ENCODE assay signal across 26 cellular contexts in the genomic region with DNA sequence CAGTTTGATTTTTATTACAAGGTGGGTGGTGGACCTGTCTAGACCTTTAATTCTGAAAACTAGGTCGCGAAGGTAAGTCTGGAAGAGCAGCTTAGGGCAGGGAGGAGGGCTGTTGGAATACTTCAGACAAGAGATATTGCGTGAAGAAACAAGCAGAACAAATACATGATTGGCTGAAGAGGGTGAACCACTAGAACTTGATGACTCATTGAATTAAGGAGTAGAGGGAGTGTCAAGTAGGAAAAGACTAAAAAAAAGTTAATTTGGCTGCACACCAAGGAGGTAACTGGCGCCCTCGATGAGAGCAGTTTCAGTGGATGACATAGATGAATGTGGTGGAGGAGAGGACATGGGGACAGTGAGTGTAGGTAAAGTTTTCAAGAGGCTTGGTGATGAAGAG. TPM values are rescaled to one million over a fixed set of nuclear protein-coding genes. Genes with fewer than 3 reads are reported as not detected.
DNase-seq lines count a peak whose midpoint lies in the region; ATAC-seq, FAIRE-seq and TF ChIP-seq lines count a peak whose summit lies in the region.
"Had no signal": no experiment of that assay in that cellular context is flagged by ENCODE, and none has a peak within 500 bp of the region (broad histone marks: within the 10 kb centered on the region; RNA-seq: fewer than 3 reads in every experiment).

No MANE protein-coding gene starts in this region.

- no peaks in the 10 kb centered on the region for H3K79me1 ChIP-seq in mesendoderm (ENCODE audit: low read length)

- TF ChIP-seq EP300 in A549 (IDR thresholded peaks at IDR 0.05), result no peak

- no peak overlapping the region for H2BK120ac ChIP-seq in mesendoderm (ENCODE audit: low read depth, low read length)

- no peaks in the 10 kb centered on the region for H3K9me3 Mint-ChIP-seq in HFFc6
- H3K9me3 Mint-ChIP-seq: activated CD4-positive, alpha-beta memory T cell treated with anti-CD3 and anti-CD28 coated beads, Interleukin-2, amount 10 ng/mL, durations not matched to agents 7 days and 5 days; activated naive CD4-positive, alpha-beta T cell treated with anti-CD3 and anti-CD28 coated beads, Interleukin-2, amount 50 U/mL, for 24 hours; activated T-cell treated with anti-CD3 and anti-CD28 coated beads, Interleukin-2, amount 50 U/mL, for 4 hours; neural progenitor cell had no signal

- H3K4me1 Mint-ChIP-seq in HFFc6 (ENCODE audit: low read depth), result peaks cover 58% of the 10 kb centered on the region
- H3K4me1 Mint-ChIP-seq: activated CD4-positive, alpha-beta memory T cell treated with anti-CD3 and anti-CD28 coated beads, Interleukin-2, amount 10 ng/mL, durations not matched to agents 7 days and 5 days; activated naive CD4-positive, alpha-beta T cell treated with anti-CD3 and anti-CD28 coated beads, Interleukin-2, amount 50 U/mL, for 24 hours; brain; CD4-positive, CD25-positive, alpha-beta regulatory T cell; T-helper 17 cell had no signal

- no peak overlapping the region for H3K23ac ChIP-seq in mesendoderm (ENCODE audit: low read length)

- H3K27me3 Mint-ChIP-seq in HFFc6 (ENCODE audit: insufficient read depth), result no peaks in the 10 kb centered on the region; the same call in 1 of the 2 replicates
- H3K27me3 Mint-ChIP-seq: activated CD4-positive, alpha-beta memory T cell treated with anti-CD3 and anti-CD28 coated beads, Interleukin-2, amount 10 ng/mL, durations not matched to agents 7 days and 5 days; activated naive CD4-positive, alpha-beta T cell treated with anti-CD3 and anti-CD28 coated beads, Interleukin-2, amount 50 U/mL, for 24 hours; CD4-positive, CD25-positive, alpha-beta regulatory T cell had no signal

- no peak overlapping the region for H2BK15ac ChIP-seq in mesendoderm (replicated peaks; ENCODE audit: low read depth)

- no peak overlapping the region for H4K5ac ChIP-seq in mesendoderm (ENCODE audit: low read length)

- DNase-seq in A549 (ENCODE audit: low read depth in 1 of 2, low spot score in 1 of 2) (no peak), HFFc6 (no peak), amniotic epithelial cell (ENCODE audit: low read depth) (peak; percentile 65), left lung (no peak), NCI-H146 treated with DMSO at 0.1 percent for 48 hours (lab: John Stamatoyannopoulos, UW; ENCODE audit: unreplicated experiment) (no peak), mesendoderm (no peak)
- no peak for DNase-seq in stimulated activated CD8-positive, alpha-beta memory T cell treated with anti-CD3 and anti-CD28 coated beads, Interleukin-4, amount 100 ng/mL, for 48 hours
- DNase-seq: activated CD4-positive, alpha-beta memory T cell treated with anti-CD3 and anti-CD28 coated beads, Interleukin-2, amount 10 ng/mL, durations not matched to agents 7 days and 5 days; activated CD4-positive, CD25-positive, alpha-beta regulatory T cell; activated T-cell treated with anti-CD3 and anti-CD28 coated beads, Interleukin-2, amount 50 U/mL, for 4 hours; CD4-positive, CD25-positive, alpha-beta regulatory T cell; DND-41; gastrocnemius medialis; KG1; mucosa of descending colon; NCI-H1105; NCI-H2107; NCI-H69; psoas muscle; SJCRH30; stimulated activated CD4-positive, alpha-beta T cell treated with anti-CD3 and anti-CD28 coated beads, Interleukin-4, amount 100 ng/mL, for 4 hours; T-helper 17 cell had no signal

- no peak overlapping the region for H3K9ac ChIP-seq in mesendoderm (ENCODE audit: low read length)
- H3K9ac ChIP-seq: neural progenitor cell had no signal

- CTCF ChIA-PET in A549 (lab: Yijun Ruan, JAX), result no interaction called here

- no peak overlapping the region for H3K4me3 ChIP-seq in A549
- no peak overlapping the region for H3K4me3 ChIP-seq in left lung
- no peak overlapping the region for H3K4me3 ChIP-seq in mesendoderm (ENCODE audit: low read length)
- H3K4me3 ChIP-seq: gastrocnemius medialis, mucosa of descending colon, neural progenitor cell, psoas muscle, SJCRH30 had no signal

- no peak for TF ChIP-seq POLR2A in A549 (IDR thresholded peaks at IDR 0.05; ENCODE audit: low read length)

- TF ChIP-seq CTCF in A549 (IDR thresholded peaks at IDR 0.05) (no peak), HFFc6 (IDR thresholded peaks at IDR 0.05) (no peak), left lung (IDR thresholded peaks at IDR 0.05) (no peak)

- H2AK5ac ChIP-seq in mesendoderm (ENCODE audit: low read length), result no peak overlapping the region

- H3K4me2 ChIP-seq in A549 (no peak overlapping the region), mesendoderm (ENCODE audit: low read length) (no peak overlapping the region)
- H3K4me2 ChIP-seq: neural progenitor cell had no signal

- H3K27me3 ChIP-seq in left lung (no peaks in the 10 kb centered on the region), mesendoderm (ENCODE audit: insufficient read depth, low read length, poor library complexity) (no peaks in the 10 kb centered on the region)
- H3K27me3 ChIP-seq: gastrocnemius medialis, neural progenitor cell, SJCRH30 had no signal

- TF ChIP-seq RAD21 in A549 (conservative IDR thresholded peaks at IDR 0.05 in 1 of 2, IDR thresholded peaks at IDR 0.05 in 1 of 2), result no peak

- ATAC-seq in A549, result no peak
- peak; percentile 87 for ATAC-seq in left lung
- ATAC-seq in GM21825 (IDR thresholded peaks at IDR 0.05; ENCODE audit: unreplicated experiment), result no peak
- ATAC-seq: activated T-cell treated with anti-CD3 and anti-CD28 coated beads, Interleukin-2, amount 50 U/mL, for 4 hours; gastrocnemius medialis; mucosa of descending colon; psoas muscle; T-helper 17 cell had no signal

- no peaks in the 10 kb centered on the region for H3K79me2 ChIP-seq in mesendoderm (ENCODE audit: control insufficient read depth, insufficient read depth, low read length)

- no peaks in the 10 kb centered on the region for H3K36me3 Mint-ChIP-seq in HFFc6 (ENCODE audit: low read depth)
- H3K36me3 Mint-ChIP-seq: activated naive CD4-positive, alpha-beta T cell treated with anti-CD3 and anti-CD28 coated beads, Interleukin-2, amount 50 U/mL, for 24 hours; brain; CD4-positive, CD25-positive, alpha-beta regulatory T cell; neural progenitor cell had no signal

- no peak overlapping the region for H3K4ac ChIP-seq in mesendoderm (ENCODE audit: low read depth, low read length)

- H3K4me3 Mint-ChIP-seq in HFFc6, result no peak overlapping the region
- H3K4me3 Mint-ChIP-seq: activated CD4-positive, alpha-beta memory T cell treated with anti-CD3 and anti-CD28 coated beads, Interleukin-2, amount 10 ng/mL, durations not matched to agents 7 days and 5 days; activated naive CD4-positive, alpha-beta T cell treated with anti-CD3 and anti-CD28 coated beads, Interleukin-2, amount 50 U/mL, for 24 hours; activated T-cell treated with anti-CD3 and anti-CD28 coated beads, Interleukin-2, amount 50 U/mL, for 4 hours; brain; CD4-positive, CD25-positive, alpha-beta regulatory T cell; neural progenitor cell; T-helper 17 cell had no signal

- H3K56ac ChIP-seq in mesendoderm (ENCODE audit: low read length), result no peak overlapping the region

- H2BK5ac ChIP-seq in mesendoderm (ENCODE audit: low read length), result no peak overlapping the region

- WGBS in A549 (ENCODE audit: missing lambda C conversion rate), result 77% methylated on average over 5 of the region's 5 CpGs
- no CpG with 5 or more reads among the region's 5 CpGs for whole genome bisulfite sequencing in mesendoderm (ENCODE audit: extremely low coverage, insufficient coverage, low lambda C conversion rate)

- H3K27ac ChIP-seq in A549 (no peak overlapping the region), left lung (peak overlapping the region in 1 of 2 donors; percentile 63), mesendoderm (ENCODE audit: low read depth, low read length) (no peak overlapping the region)
- H3K27ac ChIP-seq: gastrocnemius medialis, neural progenitor cell, psoas muscle, SJCRH30 had no signal

- H3K18ac ChIP-seq in mesendoderm (ENCODE audit: low read length), result no peak overlapping the region

- intact Hi-C loops in left lung (cut with DNase I), result no loop called here

- H4K8ac ChIP-seq in mesendoderm (ENCODE audit: low read depth, low read length), result no peak overlapping the region

- H3K36me3 ChIP-seq in left lung, result no peaks in the 10 kb centered on the region
- H3K36me3 ChIP-seq in mesendoderm (ENCODE audit: control insufficient read depth, insufficient read depth, low read length), result no peaks in the 10 kb centered on the region
- H3K36me3 ChIP-seq: gastrocnemius medialis, neural progenitor cell, SJCRH30 had no signal

- H3K9me3 ChIP-seq in A549 (no peaks in the 10 kb centered on the region), left lung (no peaks in the 10 kb centered on the region)
- H3K9me3 ChIP-seq: gastrocnemius medialis, mucosa of descending colon, psoas muscle, SJCRH30 had no signal

- FAIRE-seq in A549 (lab: Jason Lieb, UNC), result no peak

- peak overlapping the region; percentile 17 for H3K27ac Mint-ChIP-seq in HFFc6
- H3K27ac Mint-ChIP-seq: activated CD4-positive, alpha-beta memory T cell treated with anti-CD3 and anti-CD28 coated beads, Interleukin-2, amount 10 ng/mL, durations not matched to agents 7 days and 5 days; activated naive CD4-positive, alpha-beta T cell treated with anti-CD3 and anti-CD28 coated beads, Interleukin-2, amount 50 U/mL, for 24 hours; brain; CD4-positive, CD25-positive, alpha-beta regulatory T cell; neural progenitor cell; T-helper 17 cell had no signal

- POLR2A ChIA-PET in A549 (lab: Yijun Ruan, JAX), result no interaction called here

- no peaks in the 10 kb centered on the region for H3K4me1 ChIP-seq in A549
- H3K4me1 ChIP-seq in left lung, result peaks cover 0 to 13% of the 10 kb centered on the region in 2 donors
- H3K4me1 ChIP-seq in mesendoderm (ENCODE audit: control insufficient read depth, low read depth, low read length), result no peaks in the 10 kb centered on the region
- H3K4me1 ChIP-seq: gastrocnemius medialis, neural progenitor cell, psoas muscle, SJCRH30 had no signal

TF ChIP-seq in A549, 52 proteins besides CTCF, POLR2A, EP300 and RAD21 (continues in another document):
- TF ChIP-seq HOXB13 (CRISPR knock-in tag; IDR thresholded peaks at IDR 0.05; ENCODE audit: low read depth), result no peak
- TF ChIP-seq MYC (IDR thresholded peaks at IDR 0.05; ENCODE audit: borderline replicate concordance, low read length), result no peak
- no peak for TF ChIP-seq FOSL2 (IDR thresholded peaks at IDR 0.05)
- 0 out of 2 replicates have a peak, but pooled peaks have one; percentile 37 for TF ChIP-seq FOSL2 (CRISPR knock-in tag; IDR thresholded peaks at IDR 0.05)

RNA-seq across cellular contexts. Expression of a gene that starts 41.3 kb away (rescaled TPM):
- polyA plus RNA-seq in A549 (2011; rRNA removed) (not detected in 2 replicates), A549 (2017; fragmentation: RNase III; extraction: RNeasy Plus Mini Kit Qiagen cat#74134 plus additional on column Dnase treatment) (not detected in 3 replicates)
- 0.01 TPM in 2 replicates for polyA plus RNA-seq in A549 (2012; cell fraction: cytosol; rRNA removed)
- polyA plus RNA-seq in A549 (2012; cell fraction: nucleus; rRNA removed), result not detected in 2 replicates
- not detected in 2 replicates for polyA minus RNA-seq in A549 (2011; rRNA and poly(A)+ RNA removed)
- total RNA-seq in HFFc6 (2021; fragmentation: NEBNext Ultra II Directional; extraction: Animal tissue kit (Norgen Biotek cat#: 25700)), result not detected
- 10 to 100 TPM; 21.7 to 36.2 TPM for total RNA-seq in left lung
- not detected for polyA plus RNA-seq in mesendoderm (2013, experiment 1 of 2)
- not detected for polyA plus RNA-seq in mesendoderm (2013, experiment 2 of 2)
- total RNA-seq: activated CD4-positive, alpha-beta memory T cell treated with anti-CD3 and anti-CD28 coated beads, Interleukin-2, amount 10 ng/mL, durations not matched to agents 7 days and 5 days; activated T-cell treated with anti-CD3 and anti-CD28 coated beads, Interleukin-2, amount 50 U/mL, for 4 hours; CD4-positive, CD25-positive, alpha-beta regulatory T cell; gastrocnemius medialis; T-helper 17 cell had no signal
- polyA plus RNA-seq: CD4-positive, CD25-positive, alpha-beta regulatory T cell had no signal

Comparison
In these comparisons a context has a peak if more than half of its experiments do, and no peak if none do; other contexts are left out.
1. RNA of a gene that starts 41.3 kb away (total RNA-seq): 21.7 to 36.2 TPM in left lung; not detected in HFFc6; every median in the first group is over 10 times any median in the second.